In genomic region chr5:139133237-139133636, GRCh38 we compare ENCODE assay signal across 16 cellular contexts.
A peak's percentile ranks its signal among the peaks of the same experiment; 100 is the strongest.
DNase-seq lines count a peak whose midpoint lies in the region; ATAC-seq and TF ChIP-seq lines count a peak whose summit lies in the region.
"Had no signal": no experiment of that assay in that cellular context is flagged by ENCODE, and none has a peak within 500 bp of the region (broad histone marks: within the 10 kb centered on the region; RNA-seq: fewer than 3 reads in every experiment).

No MANE protein-coding gene starts in this region.

- H3K9me3 ChIP-seq in stomach, result no peaks in the 10 kb centered on the region

- H3K9me3 Mint-ChIP-seq in brain, result no peaks in the 10 kb centered on the region
- H3K9me3 Mint-ChIP-seq in activated T-cell treated with anti-CD3 and anti-CD28 coated beads, Interleukin-2, amount 50 U/mL, for 72 hours, result no peaks in the 10 kb centered on the region
- no peaks in the 10 kb centered on the region for H3K9me3 Mint-ChIP-seq in stimulated activated effector memory CD8-positive, alpha-beta T cell treated with anti-CD3 and anti-CD28 coated beads, Interleukin-12 subunit alpha, Interleukin-12 subunit beta, amount 100 ng/mL, for 72 hours
- H3K9me3 Mint-ChIP-seq: immature natural killer cell, neural crest cell had no signal

- H3K27ac ChIP-seq in stomach, result peak overlapping the region in 3 of 5 donors; percentile 24 to 91 (median 87)
- H3K27ac ChIP-seq: BLaER1 treated with 17β-estradiol and CSF1 and Interleukin-3, amounts not matched to agents 10 nM and 100 nM had no signal

- H3K27ac Mint-ChIP-seq in brain, result peak overlapping the region; percentile 38 to 96 (median 91)
- no peak overlapping the region for H3K27ac Mint-ChIP-seq in activated T-cell treated with anti-CD3 and anti-CD28 coated beads, Interleukin-2, amount 50 U/mL, for 72 hours
- H3K27ac Mint-ChIP-seq in stimulated activated effector memory CD8-positive, alpha-beta T cell treated with anti-CD3 and anti-CD28 coated beads, Interleukin-12 subunit alpha, Interleukin-12 subunit beta, amount 100 ng/mL, for 72 hours, result no peak overlapping the region
- H3K27ac Mint-ChIP-seq: immature natural killer cell had no signal

- H3K4me1 Mint-ChIP-seq in brain, result peaks cover 82% of the 10 kb centered on the region
- H3K4me1 Mint-ChIP-seq in activated T-cell treated with anti-CD3 and anti-CD28 coated beads, Interleukin-2, amount 50 U/mL, for 72 hours (ENCODE audit: low read depth), result peaks cover 7% of the 10 kb centered on the region
- H3K4me1 Mint-ChIP-seq in stimulated activated effector memory CD8-positive, alpha-beta T cell treated with anti-CD3 and anti-CD28 coated beads, Interleukin-12 subunit alpha, Interleukin-12 subunit beta, amount 100 ng/mL, for 72 hours, result peaks cover 17% of the 10 kb centered on the region

- H3K36me3 Mint-ChIP-seq in brain, result peaks cover under 1% of the 10 kb centered on the region
- peaks cover 0 to 1% of the 10 kb centered on the region in 2 donors for H3K36me3 Mint-ChIP-seq in activated T-cell treated with anti-CD3 and anti-CD28 coated beads, Interleukin-2, amount 50 U/mL, for 72 hours (ENCODE audit: insufficient read depth in 2 of 2)
- H3K36me3 Mint-ChIP-seq in stimulated activated effector memory CD8-positive, alpha-beta T cell treated with anti-CD3 and anti-CD28 coated beads, Interleukin-12 subunit alpha, Interleukin-12 subunit beta, amount 100 ng/mL, for 72 hours, result no peaks in the 10 kb centered on the region

- no peak overlapping the region for H3K4me3 ChIP-seq in stomach
- H3K4me3 ChIP-seq: BLaER1 treated with 17β-estradiol and CSF1 and Interleukin-3, amounts not matched to agents 10 nM and 100 nM had no signal

- H3K27me3 ChIP-seq in stomach, result no peaks in the 10 kb centered on the region
- H3K27me3 ChIP-seq: BLaER1 treated with 17β-estradiol and CSF1 and Interleukin-3, amounts not matched to agents 10 nM and 100 nM had no signal

- H3K27me3 Mint-ChIP-seq in brain, result no peaks in the 10 kb centered on the region
- H3K27me3 Mint-ChIP-seq in activated T-cell treated with anti-CD3 and anti-CD28 coated beads, Interleukin-2, amount 50 U/mL, for 72 hours (ENCODE audit: low read depth), result no peaks in the 10 kb centered on the region

- TF ChIP-seq POLR2A in stomach (IDR thresholded peaks at IDR 0.05), result no peak

- WGBS in stomach, 5 donors, result 40 to 48% (median 40%) methylated on average over 2 of the region's 2 CpGs

- ATAC-seq in activated T-cell treated with anti-CD3 and anti-CD28 coated beads, Interleukin-2, amount 50 U/mL, for 72 hours (replicated peaks in 1 of 2), result no peak
- no peak for ATAC-seq in stimulated activated effector memory CD8-positive, alpha-beta T cell treated with anti-CD3 and anti-CD28 coated beads, Interleukin-12 subunit alpha, Interleukin-12 subunit beta, amount 100 ng/mL, for 72 hours
- ATAC-seq: SK-N-SH treated with all-trans-retinoic acid at 6 μM for 48 hours had no signal

- peak overlapping the region in 1 of 5 experiments; percentile 17 for H3K4me3 Mint-ChIP-seq in brain
- no peak overlapping the region for H3K4me3 Mint-ChIP-seq in activated T-cell treated with anti-CD3 and anti-CD28 coated beads, Interleukin-2, amount 50 U/mL, for 72 hours
- H3K4me3 Mint-ChIP-seq in stimulated activated effector memory CD8-positive, alpha-beta T cell treated with anti-CD3 and anti-CD28 coated beads, Interleukin-12 subunit alpha, Interleukin-12 subunit beta, amount 100 ng/mL, for 72 hours, result no peak overlapping the region
- H3K4me3 Mint-ChIP-seq: immature natural killer cell, neural crest cell had no signal

- DNase-seq in NCI-H146 (lab: John Stamatoyannopoulos, UW) (peak; percentile 79), NCI-H2227 (lab: John Stamatoyannopoulos, UW; ENCODE audit: unreplicated experiment) (peak; percentile 67), stomach (no peak), NCI-H1694 treated with DMSO at 0.1 percent for 48 hours (lab: John Stamatoyannopoulos, UW) (no peak)
- no peak for DNase-seq in activated T-cell treated with anti-CD3 and anti-CD28 coated beads, Interleukin-2, amount 50 U/mL, for 72 hours
- DNase-seq in stimulated activated effector memory CD8-positive, alpha-beta T cell treated with anti-CD3 and anti-CD28 coated beads, Interleukin-12 subunit alpha, Interleukin-12 subunit beta, amount 100 ng/mL, for 72 hours (ENCODE audit: low spot score in 2 of 2), result no peak
- DNase-seq: activated CD4-positive, alpha-beta T cell treated with anti-CD3 and anti-CD28 coated beads, Interleukin-2, amount 50 U/mL, for 4 hours; activated T-cell treated with anti-CD3 and anti-CD28 coated beads, Interleukin-2, amount 50 U/mL, for 48 hours; cerebellar nuclear complex; immature natural killer cell; mammary epithelial cell; stimulated activated naive CD4-positive, alpha-beta T cell had no signal

- TF ChIP-seq CTCF in brain (conservative IDR thresholded peaks at IDR 0.05) (no peak), stomach (IDR thresholded peaks at IDR 0.05) (no peak)

- no peak for TF ChIP-seq EP300 in stomach (IDR thresholded peaks at IDR 0.05)

- H3K36me3 ChIP-seq in stomach, result no peaks in the 10 kb centered on the region

- H3K4me1 ChIP-seq in stomach, result peaks cover 30 to 68% (median 39%) of the 10 kb centered on the region in 4 donors

- intact Hi-C loops in stomach (cut with DNase I; ENCODE audit: low total_unique reads), result no loop called here

Comparison
In these comparisons a context has a peak if more than half of its experiments do, and no peak if none do; other contexts are left out.
1. DNase-seq: peak in NCI-H146 (single experiment) and NCI-H2227 (single experiment); none in stomach (single experiment), NCI-H1694 treated with DMSO at 0.1 percent for 48 hours (single experiment), activated T-cell treated with anti-CD3 and anti-CD28 coated beads, Interleukin-2, amount 50 U/mL, for 72 hours (0 of 2) and stimulated activated effector memory CD8-positive, alpha-beta T cell treated with anti-CD3 and anti-CD28 coated beads, Interleukin-12 subunit alpha, Interleukin-12 subunit beta, amount 100 ng/mL, for 72 hours (0 of 2).
2. H3K27ac Mint-ChIP-seq: peak in brain (5 of 5); none in activated T-cell treated with anti-CD3 and anti-CD28 coated beads, Interleukin-2, amount 50 U/mL, for 72 hours (single experiment) and stimulated activated effector memory CD8-positive, alpha-beta T cell treated with anti-CD3 and anti-CD28 coated beads, Interleukin-12 subunit alpha, Interleukin-12 subunit beta, amount 100 ng/mL, for 72 hours (single experiment).